ENCODE assay signal across 2 cellular contexts in the genomic region with DNA sequence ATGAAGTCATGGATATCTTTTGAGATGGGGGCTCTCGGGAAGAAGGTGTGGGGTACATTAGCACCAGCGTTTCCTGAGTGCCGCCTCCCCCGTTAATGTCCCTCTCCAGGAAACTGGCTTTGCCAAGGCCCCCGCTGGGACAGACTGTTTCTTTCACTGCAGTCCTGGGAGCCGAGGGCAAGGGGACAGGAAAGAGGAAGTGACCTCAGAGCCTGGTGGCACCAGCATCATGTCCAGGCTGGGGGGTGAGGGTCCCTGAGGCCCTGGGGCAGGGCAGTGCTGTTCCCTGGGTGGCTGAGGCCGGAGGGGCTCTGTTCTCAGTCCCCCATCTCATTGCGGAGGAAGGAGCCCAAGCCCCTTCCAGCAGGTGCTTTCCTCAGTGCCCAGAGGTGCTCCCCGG.
TF ChIP-seq lines count a peak whose summit lies in the region.

No MANE protein-coding gene starts in this region.

TF ChIP-seq in GM12891, 5 proteins besides CTCF, POLR2A, EP300 and RAD21:
- TF ChIP-seq POLR2AphosphoS5 (IDR thresholded peaks at IDR 0.05; ENCODE audit: low read depth, low read length) (no peak), SPI1 (IDR thresholded peaks at IDR 0.05; ENCODE audit: low read depth, low read length) (peak; percentile 43)

TF ChIP-seq in GM12878, 131 proteins besides CTCF, POLR2A, EP300 and RAD21:
- TF ChIP-seq SPI1 (IDR thresholded peaks at IDR 0.05; ENCODE audit: borderline replicate concordance, insufficient read depth, low read depth, low read length): peak; percentile 57; the same call in 1 of the 2 replicates
- TF ChIP-seq, protein P1, sequence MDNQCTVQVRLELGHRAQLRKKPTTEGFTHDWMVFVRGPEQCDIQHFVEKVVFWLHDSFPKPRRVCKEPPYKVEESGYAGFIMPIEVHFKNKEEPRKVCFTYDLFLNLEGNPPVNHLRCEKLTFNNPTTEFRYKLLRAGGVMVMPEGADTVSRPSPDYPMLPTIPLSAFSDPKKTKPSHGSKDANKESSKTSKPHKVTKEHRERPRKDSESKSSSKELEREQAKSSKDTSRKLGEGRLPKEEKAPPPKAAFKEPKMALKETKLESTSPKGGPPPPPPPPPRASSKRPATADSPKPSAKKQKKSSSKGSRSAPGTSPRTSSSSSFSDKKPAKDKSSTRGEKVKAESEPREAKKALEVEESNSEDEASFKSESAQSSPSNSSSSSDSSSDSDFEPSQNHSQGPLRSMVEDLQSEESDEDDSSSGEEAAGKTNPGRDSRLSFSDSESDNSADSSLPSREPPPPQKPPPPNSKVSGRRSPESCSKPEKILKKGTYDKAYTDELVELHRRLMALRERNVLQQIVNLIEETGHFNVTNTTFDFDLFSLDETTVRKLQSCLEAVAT (IDR thresholded peaks at IDR 0.05): no peak
- no peak for TF ChIP-seq HDAC2 (IDR thresholded peaks at IDR 0.05)
- no peak for TF ChIP-seq RBBP5 (conservative IDR thresholded peaks at IDR 0.05)
TF ChIP-seq in GM12878: peak in this region for 1.
